13 cellular contexts compared by ENCODE assay signal in the genomic region with DNA sequence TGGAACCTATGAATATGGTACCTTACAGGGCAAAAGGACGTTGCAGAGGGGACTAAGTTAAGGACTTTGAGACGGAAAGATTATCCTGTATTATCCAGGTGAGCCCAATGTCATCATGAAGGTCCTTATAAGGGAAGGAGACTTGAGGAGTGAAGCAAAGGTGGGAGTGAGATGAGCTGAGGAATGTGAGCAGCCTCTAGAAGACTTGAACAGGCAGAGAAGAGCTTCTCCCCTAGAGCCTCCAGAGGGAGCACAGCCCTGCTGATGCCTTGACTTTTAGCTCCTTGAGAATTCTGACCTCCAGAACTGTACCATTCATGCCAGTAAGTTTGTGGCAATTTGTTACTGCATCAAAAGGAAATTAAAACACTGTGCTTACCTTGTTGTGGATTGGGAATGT. TPM values are rescaled to one million over a fixed set of nuclear protein-coding genes. Genes with fewer than 3 reads are reported as not detected.
DNase-seq lines count a peak whose midpoint lies in the region; ATAC-seq, FAIRE-seq and TF ChIP-seq lines count a peak whose summit lies in the region.
"Had no signal": no experiment of that assay in that cellular context is flagged by ENCODE, and none has a peak within 500 bp of the region (broad histone marks: within the 10 kb centered on the region; RNA-seq: fewer than 3 reads in every experiment).

No MANE protein-coding gene starts in this region.

- no peaks in the 10 kb centered on the region for H3K79me2 ChIP-seq in neural cell (replicated peaks; ENCODE audit: insufficient read depth, low read length)

- H3F3A ChIP-seq in neural cell (ENCODE audit: insufficient read depth, low read length, poor library complexity, severe bottlenecking), result no peaks in the 10 kb centered on the region

- H3K4me2 ChIP-seq in neural cell (ENCODE audit: low read length), result no peak overlapping the region

- no peaks in the 10 kb centered on the region for H3K4me1 ChIP-seq in suprapubic skin

- no peak overlapping the region for H3K9ac ChIP-seq in neural cell (ENCODE audit: low read length)

- no peak for TF ChIP-seq POLR2A in suprapubic skin (IDR thresholded peaks at IDR 0.05)

- H3K9me2 ChIP-seq in neural cell (ENCODE audit: insufficient read depth, low read length), result no peaks in the 10 kb centered on the region

- DNase-seq in Kasumi-1 (lab: John Stamatoyannopoulos, UW) (peak; percentile 15 to 57), bronchial epithelial cell (ENCODE audit: low read depth) (no peak), posterior cingulate gyrus (no peak), suprapubic skin (ENCODE audit: low spot score in 2 of 2) (no peak)
- DNase-seq: activated naive CD8-positive, alpha-beta T cell treated with anti-CD3 and anti-CD28 coated beads, Interleukin-2, amount 50 U/mL, for 24 hours; DMS153; KG1; NCI-H526; small intestine had no signal

- 56% methylated on average over 2 of the region's 2 CpGs for WGBS in suprapubic skin

- H3K9me3 ChIP-seq in neural cell (ENCODE audit: low read length), result no peaks in the 10 kb centered on the region
- H3K9me3 ChIP-seq in suprapubic skin, result no peaks in the 10 kb centered on the region

- intact Hi-C loops in posterior cingulate gyrus (cut with DNase I), result no loop called here

- FAIRE-seq in bronchial epithelial cell (lab: Jason Lieb, UNC), result no peak
- FAIRE-seq: small intestine had no signal

- H3K27me3 ChIP-seq in bronchial epithelial cell (ENCODE audit: control insufficient read depth, insufficient read depth, low read length), result no peaks in the 10 kb centered on the region
- no peaks in the 10 kb centered on the region for H3K27me3 ChIP-seq in neural cell (ENCODE audit: insufficient read depth, low read depth, low read length)
- peaks cover 28% of the 10 kb centered on the region for H3K27me3 ChIP-seq in suprapubic skin

- ATAC-seq in GM18519 (IDR thresholded peaks at IDR 0.05; ENCODE audit: low FRiP score, unreplicated experiment), result no peak
- ATAC-seq: activated naive CD8-positive, alpha-beta T cell treated with anti-CD3 and anti-CD28 coated beads, Interleukin-2, amount 50 U/mL, for 24 hours had no signal

- TF ChIP-seq EP300 in neural cell (conservative IDR thresholded peaks at IDR 0.05; ENCODE audit: poor library complexity, severe bottlenecking) (no peak), suprapubic skin (IDR thresholded peaks at IDR 0.05) (no peak)

- no peak for TF ChIP-seq RAD21 in neural cell (conservative IDR thresholded peaks at IDR 0.05)

- peak; percentile 46; the same call in 2 of the 3 replicates for TF ChIP-seq CTCF in GM12872 (IDR thresholded peaks at IDR 0.05; ENCODE audit: insufficient read depth, low read depth, low read length)
- TF ChIP-seq CTCF in bronchial epithelial cell (IDR thresholded peaks at IDR 0.05; ENCODE audit: insufficient read depth, low read length, severe bottlenecking), result peak; percentile 36
- peak; percentile 24 for TF ChIP-seq CTCF in neural cell (IDR thresholded peaks at IDR 0.05; ENCODE audit: poor library complexity, severe bottlenecking)
- TF ChIP-seq CTCF in suprapubic skin (IDR thresholded peaks at IDR 0.05), result no peak

- H3K36me3 ChIP-seq in bronchial epithelial cell (ENCODE audit: control insufficient read depth, insufficient read depth, low read length) (no peaks in the 10 kb centered on the region), neural cell (ENCODE audit: insufficient read depth, low read length) (no peaks in the 10 kb centered on the region), suprapubic skin (no peaks in the 10 kb centered on the region)

- no peaks in the 10 kb centered on the region for H4K20me1 ChIP-seq in neural cell (ENCODE audit: insufficient read depth)

- H2AFZ ChIP-seq in neural cell (ENCODE audit: low read depth, low read length), result no peak overlapping the region

- no peak overlapping the region for H3K4me3 ChIP-seq in bronchial epithelial cell (ENCODE audit: low read depth, low read length)
- H3K4me3 ChIP-seq in neural cell (ENCODE audit: low read length), result no peak overlapping the region
- H3K4me3 ChIP-seq in suprapubic skin, result no peak overlapping the region

- H3K27ac ChIP-seq in neural cell (ENCODE audit: low read length), result peak overlapping the region; percentile 52
- no peak overlapping the region for H3K27ac ChIP-seq in suprapubic skin

TF ChIP-seq in neural cell, 6 proteins besides CTCF, POLR2A, EP300 and RAD21:
- TF ChIP-seq EZH2 (IDR thresholded peaks at IDR 0.05; ENCODE audit: borderline replicate concordance, insufficient read depth, low read length, poor library complexity, severe bottlenecking) (no peak), MXI1 (conservative IDR thresholded peaks at IDR 0.05; ENCODE audit: poor library complexity, severe bottlenecking) (no peak), SMC3 (conservative IDR thresholded peaks at IDR 0.05; ENCODE audit: poor library complexity) (no peak), REST (IDR thresholded peaks at IDR 0.05; ENCODE audit: borderline replicate concordance) (no peak), TAF1 (IDR thresholded peaks at IDR 0.05; ENCODE audit: low read depth) (no peak), POLR2AphosphoS5 (IDR thresholded peaks at IDR 0.05) (no peak)
TF ChIP-seq in neural cell: peak in this region for 0.

RNA-seq across cellular contexts. Expression of gene DCD, which starts 41.8 kb away (rescaled TPM):
- total RNA-seq in bronchial epithelial cell (not detected in 2 replicates), suprapubic skin (1,000 to 10,000 TPM; 1,519 to 3,186 (median 2,298) TPM)
- polyA plus RNA-seq in neural cell, result not detected in 2 replicates
- polyA minus RNA-seq in neural cell, result not detected in 2 replicates
- total RNA-seq: activated CD8-positive, alpha-beta memory T cell treated with anti-CD3 and anti-CD28 coated beads for 36 hours had no signal
- polyA plus RNA-seq: small intestine had no signal

RNA-seq across cellular contexts. Expression of gene LACRT, which starts 55.3 kb away (rescaled TPM):
- not detected in 2 replicates for total RNA-seq in bronchial epithelial cell
- polyA plus RNA-seq in neural cell, result not detected in 2 replicates
- not detected in 2 replicates for polyA minus RNA-seq in neural cell
- 1 to 10 TPM in 1 of 4 donors, not detected in 3; 1.5 TPM for total RNA-seq in suprapubic skin
- total RNA-seq: activated CD8-positive, alpha-beta memory T cell treated with anti-CD3 and anti-CD28 coated beads for 36 hours had no signal
- polyA plus RNA-seq: small intestine had no signal

Comparison
In these comparisons a context has a peak if more than half of its experiments do, and no peak if none do; other contexts are left out.
1. CTCF ChIP-seq: peak in GM12872 (single experiment), bronchial epithelial cell (single experiment) and neural cell (single experiment); none in suprapubic skin (0 of 2).
2. DNase-seq: peak in Kasumi-1 (2 of 2); none in bronchial epithelial cell (single experiment), posterior cingulate gyrus (0 of 10) and suprapubic skin (0 of 2).
3. RNA of gene DCD, which starts 41.8 kb away (total RNA-seq): 1,519 to 3,186 TPM in suprapubic skin; not detected in bronchial epithelial cell; every median in the first group is over 1,000 times any median in the second.